In genomic region chr22:38750638-38751037, GRCh38 we compare ENCODE assay signal across 12 cellular contexts. TPM values are rescaled to one million over a fixed set of nuclear protein-coding genes. Genes with fewer than 3 reads are reported as not detected.
DNase-seq lines count a peak whose midpoint lies in the region; ATAC-seq and TF ChIP-seq lines count a peak whose summit lies in the region.
"Had no signal": no experiment of that assay in that cellular context is flagged by ENCODE, and none has a peak within 500 bp of the region (broad histone marks: within the 10 kb centered on the region; RNA-seq: fewer than 3 reads in every experiment).

No MANE protein-coding gene starts in this region.

- intact Hi-C loops in colonic mucosa (cut with DNase I) = no loop called here
- intact Hi-C loops in prostate gland (cut with DNase I) = loop anchor here (10.0 kb wide), 1 partner anchor 564 kb away; the partner anchor contains the start of gene RPL3

- H3K9me3 Mint-ChIP-seq in CD4-positive, CD25-positive, alpha-beta regulatory T cell = peaks cover 0 to 3% (median 0%) of the 10 kb centered on the region in 7 donors

- 87% methylated on average over 15 of the region's 17 CpGs for WGBS in prostate gland

- H3K27me3 ChIP-seq in CD4-positive, CD25-positive, alpha-beta regulatory T cell (ENCODE audit: control insufficient read depth, insufficient read depth, low read length) = no peaks in the 10 kb centered on the region
- no peaks in the 10 kb centered on the region for H3K27me3 ChIP-seq in Peyer's patch
- no peaks in the 10 kb centered on the region for H3K27me3 ChIP-seq in colonic mucosa
- no peaks in the 10 kb centered on the region for H3K27me3 ChIP-seq in prostate gland (replicated peaks; ENCODE audit: insufficient read depth)
- no peaks in the 10 kb centered on the region for H3K27me3 ChIP-seq in right atrium auricular region
- H3K27me3 ChIP-seq: stomach had no signal

- H3K27me3 Mint-ChIP-seq in CD4-positive, CD25-positive, alpha-beta regulatory T cell = no peaks in the 10 kb centered on the region

- TF ChIP-seq POLR2A in Peyer's patch (IDR thresholded peaks at IDR 0.05) (no peak), prostate gland (IDR thresholded peaks at IDR 0.05) (no peak)

- peaks cover 68% of the 10 kb centered on the region for H3K36me3 ChIP-seq in CD4-positive, CD25-positive, alpha-beta regulatory T cell (ENCODE audit: control insufficient read depth, insufficient read depth, low read length)
- H3K36me3 ChIP-seq in Peyer's patch (peaks cover 0 to 72% (median 2%) of the 10 kb centered on the region in 3 donors), colonic mucosa (peaks cover 26% of the 10 kb centered on the region), prostate gland (peaks cover 27 to 37% of the 10 kb centered on the region in 2 donors), right atrium auricular region (peaks cover 70% of the 10 kb centered on the region)

- no peaks in the 10 kb centered on the region for H3K9me3 ChIP-seq in CD4-positive, CD25-positive, alpha-beta regulatory T cell (ENCODE audit: control insufficient read depth in 2 of 2, low read length in 2 of 2)
- H3K9me3 ChIP-seq in Peyer's patch (no peaks in the 10 kb centered on the region), colonic mucosa (no peaks in the 10 kb centered on the region), prostate gland (no peaks in the 10 kb centered on the region), right atrium auricular region (no peaks in the 10 kb centered on the region)
- H3K9me3 ChIP-seq: stomach had no signal

- H3K4me3 Mint-ChIP-seq in CD4-positive, CD25-positive, alpha-beta regulatory T cell = peak overlapping the region in 2 of 4 donors; percentile 41 to 98

- H3K4me3 ChIP-seq in CD4-positive, CD25-positive, alpha-beta regulatory T cell (ENCODE audit: low read depth, low read length) = no peak overlapping the region
- H3K4me3 ChIP-seq in Peyer's patch = no peak overlapping the region
- no peak overlapping the region for H3K4me3 ChIP-seq in colonic mucosa
- no peak overlapping the region for H3K4me3 ChIP-seq in prostate gland
- no peak overlapping the region for H3K4me3 ChIP-seq in right atrium auricular region

- no peak for DNase-seq in CD4-positive, CD25-positive, alpha-beta regulatory T cell
- DNase-seq in Peyer's patch (no peak), colonic mucosa (no peak), prostate gland (ENCODE audit: low spot score) (no peak), DMS153 (lab: John Stamatoyannopoulos, UW) (no peak), right atrium auricular region (ENCODE audit: low spot score) (no peak)
- DNase-seq: C1 segment of cervical spinal cord, NCI-H1417 treated with DMSO at 0.1 percent for 48 hours, NCI-H510A, stomach had no signal

- H3K27ac ChIP-seq in CD4-positive, CD25-positive, alpha-beta regulatory T cell (ENCODE audit: insufficient read depth, low read length, poor library complexity, severe bottlenecking) = peak overlapping the region; percentile 82
- H3K27ac ChIP-seq in Peyer's patch = peak overlapping the region; percentile 50 to 100 (median 86)
- peak overlapping the region; percentile 42 for H3K27ac ChIP-seq in colonic mucosa
- peak overlapping the region; percentile 97 to 99 for H3K27ac ChIP-seq in prostate gland
- H3K27ac ChIP-seq in right atrium auricular region = no peak overlapping the region

- no peak for TF ChIP-seq CTCF in Peyer's patch (IDR thresholded peaks at IDR 0.05)
- TF ChIP-seq CTCF in colonic mucosa (IDR thresholded peaks at IDR 0.05) = no peak
- TF ChIP-seq CTCF in prostate gland (IDR thresholded peaks at IDR 0.05) = no peak
- TF ChIP-seq CTCF in right atrium auricular region (IDR thresholded peaks at IDR 0.05) = no peak

- no peak for ATAC-seq in CD4-positive, CD25-positive, alpha-beta regulatory T cell (ENCODE audit: low read depth in 2 of 2)
- no peak for ATAC-seq in HG02840 (IDR thresholded peaks at IDR 0.05; ENCODE audit: low FRiP score, unreplicated experiment)
- no peak for ATAC-seq in activated CD4-positive, CD25-positive, alpha-beta regulatory T cell treated with anti-CD3 and anti-CD28 coated beads, Interleukin-2, amount 50 U/mL, for 24 hours

- H3K4me1 Mint-ChIP-seq in CD4-positive, CD25-positive, alpha-beta regulatory T cell = peaks cover 9 to 65% (median 28%) of the 10 kb centered on the region in 4 donors

- peaks cover 46% of the 10 kb centered on the region for H3K36me3 Mint-ChIP-seq in CD4-positive, CD25-positive, alpha-beta regulatory T cell

- peaks cover 52% of the 10 kb centered on the region for H3K4me1 ChIP-seq in CD4-positive, CD25-positive, alpha-beta regulatory T cell (ENCODE audit: control insufficient read depth, insufficient read depth, low read length, poor library complexity, severe bottlenecking)
- peaks cover 2 to 35% (median 24%) of the 10 kb centered on the region in 4 donors for H3K4me1 ChIP-seq in Peyer's patch
- peaks cover 4% of the 10 kb centered on the region for H3K4me1 ChIP-seq in colonic mucosa
- H3K4me1 ChIP-seq in prostate gland (replicated peaks) = peaks cover 30% of the 10 kb centered on the region
- peaks cover 0 to 35% of the 10 kb centered on the region in 2 donors for H3K4me1 ChIP-seq in right atrium auricular region

- peak overlapping the region; percentile 75 to 100 (median 99) for H3K27ac Mint-ChIP-seq in CD4-positive, CD25-positive, alpha-beta regulatory T cell

- H3K9ac ChIP-seq in colonic mucosa (ENCODE audit: low read depth in 2 of 2, low read length in 2 of 2) = no peak overlapping the region

RNA-seq across cellular contexts. Expression of gene SUN2, which starts 5.2 kb away (rescaled TPM):
- 454 TPM for total RNA-seq in CD4-positive, CD25-positive, alpha-beta regulatory T cell
- 100 to 1,000 TPM; 260 to 381 (median 298) TPM for polyA plus RNA-seq in CD4-positive, CD25-positive, alpha-beta regulatory T cell
- total RNA-seq in Peyer's patch (100 to 1,000 TPM; 171 to 291 (median 248) TPM), colonic mucosa (100 to 1,000 TPM; 106 to 123 TPM), prostate gland (100 to 1,000 TPM; 401 to 445 TPM), right atrium auricular region (100 to 1,000 TPM; 155 to 252 TPM)

RNA-seq across cellular contexts. Expression of gene DNAL4, which starts 43.3 kb away (rescaled TPM):
- 6.3 TPM for total RNA-seq in CD4-positive, CD25-positive, alpha-beta regulatory T cell
- polyA plus RNA-seq in CD4-positive, CD25-positive, alpha-beta regulatory T cell = 10 to 100 TPM in 2 of 4 donors, 1 to 10 TPM in 2; 9.3 to 10.9 (median 10.0) TPM
- total RNA-seq in Peyer's patch = 10 to 100 TPM in 3 of 4 donors, not detected in 1; 15.2 to 21.6 (median 16.2) TPM
- 10 to 100 TPM; 15.8 to 17.8 TPM for total RNA-seq in colonic mucosa
- total RNA-seq in prostate gland = 10 to 100 TPM; 36.9 to 41.8 TPM
- 10 to 100 TPM; 12.3 TPM for total RNA-seq in right atrium auricular region

RNA-seq across cellular contexts. Expression of gene GTPBP1, which starts 44.9 kb away (rescaled TPM):
- total RNA-seq in CD4-positive, CD25-positive, alpha-beta regulatory T cell = 285 TPM
- 10 to 100 TPM; 25.4 to 29.7 (median 25.7) TPM for polyA plus RNA-seq in CD4-positive, CD25-positive, alpha-beta regulatory T cell
- 100 to 1,000 TPM in 3 of 4 donors, 10 to 100 TPM in 1; 72.5 to 182 (median 131) TPM for total RNA-seq in Peyer's patch
- total RNA-seq in colonic mucosa = 10 to 100 TPM; 64.6 to 65.6 TPM
- 10 to 100 TPM; 61.9 to 74.5 TPM for total RNA-seq in prostate gland
- total RNA-seq in right atrium auricular region = 10 to 100 TPM; 23.2 to 32.2 TPM

RNA-seq across cellular contexts. Expression of gene JOSD1, which starts 49.9 kb away (rescaled TPM):
- 205 TPM for total RNA-seq in CD4-positive, CD25-positive, alpha-beta regulatory T cell
- 10 to 100 TPM in 2 of 4 donors, 1 to 10 TPM in 2; 8.7 to 12.5 (median 10.2) TPM for polyA plus RNA-seq in CD4-positive, CD25-positive, alpha-beta regulatory T cell
- total RNA-seq in Peyer's patch = 100 to 1,000 TPM in 3 of 4 donors, 10 to 100 TPM in 1; 77.6 to 156 (median 121) TPM
- total RNA-seq in colonic mucosa = 100 to 1,000 TPM in 1 of 2 donors, 10 to 100 TPM in 1; 52.4 to 108 TPM
- total RNA-seq in prostate gland = 10 to 100 TPM; 56.7 to 69.2 TPM
- 10 to 100 TPM; 20.0 to 37.3 TPM for total RNA-seq in right atrium auricular region

Comparison
In these comparisons a context has a peak if more than half of its experiments do, and no peak if none do; other contexts are left out.
1. H3K27ac ChIP-seq: peak in CD4-positive, CD25-positive, alpha-beta regulatory T cell (single experiment), Peyer's patch (4 of 4), colonic mucosa (single experiment) and prostate gland (2 of 2); none in right atrium auricular region (0 of 2).